ENCODE assay signal across 13 cellular contexts in the genomic region with DNA sequence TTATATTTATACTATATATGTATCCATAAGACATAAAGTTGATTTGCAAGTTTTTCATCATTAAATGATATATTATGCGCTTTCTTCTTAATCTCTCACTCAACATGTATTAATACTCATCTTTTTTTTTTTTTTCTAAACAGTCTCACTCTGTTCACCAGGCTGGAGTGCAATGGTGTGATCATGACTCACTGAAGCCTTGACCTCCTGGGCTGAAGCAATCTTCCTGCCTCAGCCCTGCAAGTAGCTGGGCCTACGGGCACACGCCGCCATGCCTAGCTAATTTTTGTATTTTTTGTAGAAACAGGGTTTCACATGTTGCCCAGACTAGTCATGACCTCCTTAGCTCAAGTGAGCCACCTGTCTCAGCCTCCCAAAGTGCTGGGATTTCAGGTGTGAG. TPM values are rescaled to one million over a fixed set of nuclear protein-coding genes. Genes with fewer than 3 reads are reported as not detected.
DNase-seq lines count a peak whose midpoint lies in the region; ATAC-seq and TF ChIP-seq lines count a peak whose summit lies in the region.
"Had no signal": no experiment of that assay in that cellular context is flagged by ENCODE, and none has a peak within 500 bp of the region (broad histone marks: within the 10 kb centered on the region; RNA-seq: fewer than 3 reads in every experiment).

No MANE protein-coding gene starts in this region.

- H3K4me3 ChIP-seq in AG10803 (ENCODE audit: low read length) (no peak overlapping the region), NB4 (ENCODE audit: low read depth, low read length) (no peak overlapping the region), mammary epithelial cell (replicated peaks in 1 of 3; ENCODE audit: insufficient read depth in 1 of 3, low read depth in 2 of 3, low read length in 3 of 3) (no peak overlapping the region)
- H3K4me3 ChIP-seq: BLaER1, esophagus muscularis mucosa had no signal

- peak overlapping the region; percentile 7 for H3K27ac ChIP-seq in mammary epithelial cell (ENCODE audit: insufficient read depth, low read depth, low read length)
- H3K27ac ChIP-seq: BLaER1, esophagus muscularis mucosa had no signal

- peak overlapping the region; percentile 15 for H2AFZ ChIP-seq in mammary epithelial cell (ENCODE audit: low read depth, low read length)

- DNase-seq in AG10803 (ENCODE audit: low read depth) (peak; percentile 84), NB4 (ENCODE audit: low read depth) (peak; percentile 80), mammary epithelial cell (peak; percentile 90), lung microvascular endothelial cell (ENCODE audit: low read depth in 2 of 2) (peak; percentile 37 to 92), DMS79 treated with DMSO at 0.1 percent for 48 hours (lab: John Stamatoyannopoulos, UW) (no peak), NCI-H1694 treated with DMSO at 0.1 percent for 48 hours (lab: John Stamatoyannopoulos, UW) (no peak)
- no peak for DNase-seq in stimulated activated naive CD4-positive, alpha-beta T cell treated with Interleukin-2 at 50 U/mL for 16 hours (lab: John Stamatoyannopoulos, UW)
- DNase-seq: activated CD4-positive, alpha-beta memory T cell treated with anti-CD3 and anti-CD28 coated beads, Interleukin-2, amount 10 ng/mL, durations not matched to agents 7 days and 5 days; amniotic stem cell had no signal

- in situ Hi-C loops in mammary epithelial cell (cut with MboI; ENCODE audit: low sequenced_read_pairs in 2 of 2): no loop called here

- 60% methylated on average over 4 of the region's 4 CpGs for WGBS in mammary epithelial cell (ENCODE audit: low coverage, missing lambda C conversion rate)

- no peaks in the 10 kb centered on the region for H3K79me2 ChIP-seq in mammary epithelial cell (ENCODE audit: insufficient read depth, low read length)

- intact Hi-C loops in mammary epithelial cell (cut with micrococcal nuclease): no loop called here

- no TSS peak for BruUV-seq in mammary epithelial cell (replicated peaks; lab: Mats Ljungman, UMichigan)

- TF ChIP-seq CTCF in AG10803 (conservative IDR thresholded peaks at IDR 0.05; ENCODE audit: low read length): no peak
- no peak for TF ChIP-seq CTCF in NB4 (IDR thresholded peaks at IDR 0.05; ENCODE audit: low read depth, low read length)
- no peak for TF ChIP-seq CTCF in mammary epithelial cell (conservative IDR thresholded peaks at IDR 0.05 in 1 of 2, IDR thresholded peaks at IDR 0.05 in 1 of 2; ENCODE audit: extremely low read depth in 1 of 2, insufficient read depth in 1 of 2, low read depth in 1 of 2, low read length in 2 of 2)

- H3K9ac ChIP-seq in mammary epithelial cell (ENCODE audit: insufficient read depth, low read length): peak overlapping the region; percentile 20
- H3K9ac ChIP-seq: BLaER1 had no signal

- ATAC-seq in GM19452 (IDR thresholded peaks at IDR 0.05; ENCODE audit: unreplicated experiment): no peak
- ATAC-seq: sciatic nerve had no signal

- TF ChIP-seq POLR2A in NB4 (IDR thresholded peaks at IDR 0.05; ENCODE audit: extremely low read depth, insufficient read length): no peak

- H3K36me3 ChIP-seq in mammary epithelial cell (ENCODE audit: insufficient read depth, low read length): no peaks in the 10 kb centered on the region
- H3K36me3 ChIP-seq: BLaER1, esophagus muscularis mucosa had no signal

- no peaks in the 10 kb centered on the region for H3K27me3 ChIP-seq in mammary epithelial cell (ENCODE audit: insufficient read depth, low read length)
- H3K27me3 ChIP-seq: BLaER1, esophagus muscularis mucosa had no signal

- H3K4me1 ChIP-seq in mammary epithelial cell (ENCODE audit: insufficient read depth, low read length): peaks cover 17% of the 10 kb centered on the region

- CTCF ChIA-PET in mammary epithelial cell (lab: Charles Lee; ENCODE audit: low non-redundant PET): interaction anchor here (0.7 kb wide), 1 partner anchor 106 kb away, joined by 15 read pairs; no protein-coding TSS in a partner anchor

- H3K9me3 ChIP-seq in mammary epithelial cell (replicated peaks; ENCODE audit: insufficient read depth, low read length): no peaks in the 10 kb centered on the region
- H3K9me3 ChIP-seq: esophagus muscularis mucosa had no signal

- H3K4me2 ChIP-seq in mammary epithelial cell (ENCODE audit: insufficient read depth, low read depth, low read length): no peak overlapping the region
- H3K4me2 ChIP-seq: BLaER1 had no signal

- H4K20me1 ChIP-seq in mammary epithelial cell (ENCODE audit: insufficient read depth, low read length): no peaks in the 10 kb centered on the region
- H4K20me1 ChIP-seq: BLaER1 had no signal

- dilution Hi-C loops in mammary epithelial cell (cut with HindIII; ENCODE audit: low sequenced_read_pairs): no loop called here

RNA-seq across cellular contexts. Expression of gene MAP4K3, which starts 51.4 kb away (rescaled TPM):
- total RNA-seq in mammary epithelial cell: 10 to 100 TPM; 25.7 to 43.3 TPM
- 9.2 TPM for polyA plus RNA-seq in mammary epithelial cell
- polyA minus RNA-seq in mammary epithelial cell: 8.3 TPM
- 10.5 and 11.9 TPM in 2 replicates for total RNA-seq in lung microvascular endothelial cell

Comparison
In these comparisons a context has a peak if more than half of its experiments do, and no peak if none do; other contexts are left out.
1. DNase-seq: peak in AG10803 (single experiment), NB4 (single experiment), mammary epithelial cell (single experiment) and lung microvascular endothelial cell (2 of 2); none in DMS79 treated with DMSO at 0.1 percent for 48 hours (single experiment), stimulated activated naive CD4-positive, alpha-beta T cell treated with Interleukin-2 at 50 U/mL for 16 hours (single experiment) and NCI-H1694 treated with DMSO at 0.1 percent for 48 hours (single experiment).